In genomic region chr17:36002631-36003030, GRCh38 we compare ENCODE assay signal across 18 cellular contexts. TPM values are rescaled to one million over a fixed set of nuclear protein-coding genes. Genes with fewer than 3 reads are reported as not detected.
A peak's percentile ranks its signal among the peaks of the same experiment; 100 is the strongest.
DNase-seq lines count a peak whose midpoint lies in the region; ATAC-seq and TF ChIP-seq lines count a peak whose summit lies in the region.
"Had no signal": no experiment of that assay in that cellular context is flagged by ENCODE, and none has a peak within 500 bp of the region (broad histone marks: within the 10 kb centered on the region; RNA-seq: fewer than 3 reads in every experiment).

No MANE protein-coding gene starts in this region.

- H3K4me3 Mint-ChIP-seq in HFFc6 (no peak overlapping the region), nephron progenitor cell (no peak overlapping the region)
- H3K4me3 Mint-ChIP-seq in stimulated activated memory B cell treated with anti-CD40 and anti-IgM and Interleukin-4, amounts not matched to agents 10 μg/mL and 1 μg/mL and 100 μg/mL, for 72 hours, result no peak overlapping the region
- H3K4me3 Mint-ChIP-seq: IgD-negative memory B cell had no signal

- peak overlapping the region; percentile 92 for H3K27ac ChIP-seq in colonic mucosa
- H3K27ac ChIP-seq: BLaER1 had no signal

- no peaks in the 10 kb centered on the region for H3K36me3 Mint-ChIP-seq in HFFc6 (ENCODE audit: low read depth)
- no peaks in the 10 kb centered on the region for H3K36me3 Mint-ChIP-seq in stimulated activated memory B cell treated with anti-CD40 and anti-IgM and Interleukin-4, amounts not matched to agents 10 μg/mL and 1 μg/mL and 100 μg/mL, for 72 hours
- H3K36me3 Mint-ChIP-seq in nephron progenitor cell (ENCODE audit: low read depth), result no peaks in the 10 kb centered on the region
- H3K36me3 Mint-ChIP-seq: IgD-negative memory B cell had no signal

- H3K4me1 ChIP-seq in colonic mucosa, result no peaks in the 10 kb centered on the region
- H3K4me1 ChIP-seq: BLaER1 had no signal

- TF ChIP-seq CTCF in GM12864 (IDR thresholded peaks at IDR 0.05; ENCODE audit: low read depth, low read length, missing control alignments) (peak; percentile 2), HFFc6 (IDR thresholded peaks at IDR 0.05) (peak; percentile 10; the same call in 1 of the 2 replicates), colonic mucosa (IDR thresholded peaks at IDR 0.05) (no peak), nephron progenitor cell (IDR thresholded peaks at IDR 0.05) (no peak)

- H3K27ac Mint-ChIP-seq in HFFc6, result no peak overlapping the region
- no peak overlapping the region for H3K27ac Mint-ChIP-seq in stimulated activated memory B cell treated with anti-CD40 and anti-IgM and Interleukin-4, amounts not matched to agents 10 μg/mL and 1 μg/mL and 100 μg/mL, for 72 hours
- H3K27ac Mint-ChIP-seq in nephron progenitor cell, result no peak overlapping the region
- H3K27ac Mint-ChIP-seq: IgD-negative memory B cell had no signal

- H3K9ac ChIP-seq in colonic mucosa (ENCODE audit: low read depth in 2 of 2, low read length in 2 of 2), result no peak overlapping the region
- H3K9ac ChIP-seq: BLaER1 had no signal

- H3K4me3 ChIP-seq in GM12864 (ENCODE audit: low read depth, low read length) (no peak overlapping the region), colonic mucosa (no peak overlapping the region)
- H3K4me3 ChIP-seq: BLaER1 had no signal

- H3K9me3 ChIP-seq in colonic mucosa, result no peaks in the 10 kb centered on the region

- peaks cover 5% of the 10 kb centered on the region for H3K27me3 Mint-ChIP-seq in HFFc6 (ENCODE audit: insufficient read depth)
- H3K27me3 Mint-ChIP-seq in stimulated activated memory B cell treated with anti-CD40 and anti-IgM and Interleukin-4, amounts not matched to agents 10 μg/mL and 1 μg/mL and 100 μg/mL, for 72 hours, result peaks cover 26% of the 10 kb centered on the region
- H3K27me3 Mint-ChIP-seq in nephron progenitor cell (ENCODE audit: low read depth, poor library complexity), result peaks cover 9% of the 10 kb centered on the region

- ATAC-seq in stimulated activated memory B cell treated with anti-CD40 and anti-IgM and Interleukin-4, amounts not matched to agents 10 μg/mL and 1 μg/mL and 100 μg/mL, for 72 hours, result peak; percentile 65

- H3K9me3 Mint-ChIP-seq in HFFc6, result no peaks in the 10 kb centered on the region
- no peaks in the 10 kb centered on the region for H3K9me3 Mint-ChIP-seq in stimulated activated memory B cell treated with anti-CD40 and anti-IgM and Interleukin-4, amounts not matched to agents 10 μg/mL and 1 μg/mL and 100 μg/mL, for 72 hours
- H3K9me3 Mint-ChIP-seq in nephron progenitor cell, result peaks cover 2% of the 10 kb centered on the region
- H3K9me3 Mint-ChIP-seq: IgD-negative memory B cell had no signal

- no peaks in the 10 kb centered on the region for H3K36me3 ChIP-seq in colonic mucosa
- H3K36me3 ChIP-seq: BLaER1 had no signal

- DNase-seq in GM12864 (ENCODE audit: low read depth), result peak; percentile 51
- DNase-seq in HFFc6, result no peak
- DNase-seq in colonic mucosa, result no peak
- DNase-seq in occipital lobe (lab: John Stamatoyannopoulos, UW), result no peak
- no peak for DNase-seq in midbrain (lab: John Stamatoyannopoulos, UW)
- DNase-seq in nephron progenitor cell, result no peak
- no peak for DNase-seq in hippocampal formation (lab: John Stamatoyannopoulos, UW)
- DNase-seq: 8988T, AML-193, DMS 273 treated with DMSO at 0.1 percent for 48 hours, HCEC 1CT, KG1 had no signal

- no peaks in the 10 kb centered on the region for H3K27me3 ChIP-seq in colonic mucosa
- H3K27me3 ChIP-seq: BLaER1 had no signal

- H3K4me1 Mint-ChIP-seq in HFFc6 (ENCODE audit: low read depth) (no peaks in the 10 kb centered on the region), nephron progenitor cell (peaks cover 24% of the 10 kb centered on the region)
- peaks cover 18% of the 10 kb centered on the region for H3K4me1 Mint-ChIP-seq in stimulated activated memory B cell treated with anti-CD40 and anti-IgM and Interleukin-4, amounts not matched to agents 10 μg/mL and 1 μg/mL and 100 μg/mL, for 72 hours

- intact Hi-C loops in colonic mucosa (cut with DNase I), result no loop called here

RNA-seq across cellular contexts. Expression of gene CCL15, which starts 1.3 kb away (rescaled TPM):
- total RNA-seq in HFFc6 (2021; fragmentation: NEBNext Ultra II Directional; extraction: Animal tissue kit (Norgen Biotek cat#: 25700)), result not detected
- 10 to 100 TPM; 37.2 to 54.4 TPM for total RNA-seq in colonic mucosa
- not detected for total RNA-seq in occipital lobe
- total RNA-seq: Calu3, H1 had no signal

RNA-seq across cellular contexts. Expression of gene CCL23, which starts 15.1 kb away (rescaled TPM):
- not detected for total RNA-seq in HFFc6 (2021; fragmentation: NEBNext Ultra II Directional; extraction: Animal tissue kit (Norgen Biotek cat#: 25700))
- total RNA-seq in colonic mucosa (under 1 TPM in 1 of 2 donors, not detected in 1; 0.59 TPM), occipital lobe (not detected)
- total RNA-seq: Calu3, H1, HT-29 had no signal

RNA-seq across cellular contexts. Expression of gene CCL14, which starts 16.1 kb away (rescaled TPM):
- total RNA-seq in HFFc6 (2021; fragmentation: NEBNext Ultra II Directional; extraction: Animal tissue kit (Norgen Biotek cat#: 25700)), result not detected
- total RNA-seq in colonic mucosa (1 to 10 TPM; 1.3 to 2.4 TPM), occipital lobe (not detected)
- total RNA-seq: Calu3, H1 had no signal

RNA-seq across cellular contexts. Expression of gene CCL16, which starts 21.3 kb away (rescaled TPM):
- not detected for total RNA-seq in HFFc6 (2021; fragmentation: NEBNext Ultra II Directional; extraction: Animal tissue kit (Norgen Biotek cat#: 25700))
- not detected for total RNA-seq in colonic mucosa
- total RNA-seq in occipital lobe, result not detected
- total RNA-seq: Calu3, H1, HT-29 had no signal

RNA-seq across cellular contexts. Expression of gene LYZL6, which starts 59.1 kb away (rescaled TPM):
- not detected for total RNA-seq in HFFc6 (2021; fragmentation: NEBNext Ultra II Directional; extraction: Animal tissue kit (Norgen Biotek cat#: 25700))
- total RNA-seq in colonic mucosa (not detected), occipital lobe (not detected)
- total RNA-seq: Calu3, H1, HT-29 had no signal

Comparison
In these comparisons a context has a peak if more than half of its experiments do, and no peak if none do; other contexts are left out.
1. CTCF ChIP-seq: peak in GM12864 (single experiment) and HFFc6 (single experiment); none in colonic mucosa (single experiment) and nephron progenitor cell (single experiment).
2. RNA of gene CCL15, which starts 1.3 kb away (total RNA-seq): 37.2 to 54.4 TPM in colonic mucosa; not detected in HFFc6 and not detected in occipital lobe (single experiment); every median in the first group is over 10 times any median in the second.